Comparison of ENCODE assay signal across 18 cellular contexts in genomic region chr7:116535416-116535815, GRCh38. TPM values are rescaled to one million over a fixed set of nuclear protein-coding genes. Genes with fewer than 3 reads are reported as not detected.
DNase-seq lines count a peak whose midpoint lies in the region; ATAC-seq, FAIRE-seq and TF ChIP-seq lines count a peak whose summit lies in the region.
"Had no signal": no experiment of that assay in that cellular context is flagged by ENCODE, and none has a peak within 500 bp of the region (broad histone marks: within the 10 kb centered on the region; RNA-seq: fewer than 3 reads in every experiment).

No MANE protein-coding gene starts in this region.

- DNase-seq in MCF 10A (ENCODE audit: unreplicated experiment): no peak
- no peak for DNase-seq in mammary epithelial cell
- no peak for DNase-seq in adipocyte (ENCODE audit: low read depth)
- no peak for DNase-seq in mesenchymal stem cell
- no peak for DNase-seq in H54 (ENCODE audit: insufficient read length, low spot score)
- DNase-seq in stimulated activated naive CD4-positive, alpha-beta T cell (lab: John Stamatoyannopoulos, UW): no peak
- DNase-seq: 8988T, C1 segment of cervical spinal cord, DMS 273 treated with DMSO at 0.1 percent for 48 hours, Karpas-422, NCI-H1417, NCI-H1930, NCI-H2171 treated with DMSO at 0.1 percent for 48 hours, NCI-H82, Peyer's patch had no signal

- H3K23ac ChIP-seq in mesenchymal stem cell (ENCODE audit: low read length in 2 of 2): no peak overlapping the region

- CTCF ChIA-PET in MCF 10A (lab: Yijun Ruan, JAX): interaction anchor here (0.9 to 1.6 kb wide), 3 partner anchors 9 to 283 kb away, joined by 3 to 7 read pairs (median 5); no protein-coding TSS in a partner anchor
- CTCF ChIA-PET in mammary epithelial cell (lab: Charles Lee; ENCODE audit: low non-redundant PET): no interaction called here

- in situ Hi-C loops in mammary epithelial cell (cut with MboI; ENCODE audit: low sequenced_read_pairs in 2 of 2): loop anchor here in 1 of 2 donors (25.0 kb wide), 1 partner anchor 373 kb away; no protein-coding TSS in a partner anchor

- H2BK15ac ChIP-seq in mesenchymal stem cell (ENCODE audit: low read depth, poor library complexity, severe bottlenecking): no peak overlapping the region

- peaks cover 99% of the 10 kb centered on the region for H3K36me3 Mint-ChIP-seq in MCF 10A (ENCODE audit: insufficient read depth, unreplicated experiment)

- H3K4me1 ChIP-seq in mammary epithelial cell (ENCODE audit: insufficient read depth, low read length): peaks cover 14% of the 10 kb centered on the region
- peaks cover 70% of the 10 kb centered on the region for H3K4me1 ChIP-seq in adipocyte (ENCODE audit: control insufficient read depth, insufficient read depth, low read length)
- peaks cover 13% of the 10 kb centered on the region for H3K4me1 ChIP-seq in mesenchymal stem cell (ENCODE audit: control insufficient read depth, insufficient read depth, low read depth, low read length)
- peaks cover 7 to 87% (median 74%) of the 10 kb centered on the region in 5 donors for H3K4me1 ChIP-seq in subcutaneous abdominal adipose tissue (ENCODE audit: control insufficient read depth in 5 of 5, insufficient read depth in 5 of 5, low read length in 5 of 5)
- H3K4me1 ChIP-seq: Peyer's patch had no signal

- TF ChIP-seq CTCF in MCF 10A (IDR thresholded peaks at IDR 0.05; ENCODE audit: unreplicated experiment) (no peak), mammary epithelial cell (conservative IDR thresholded peaks at IDR 0.05 in 1 of 2, IDR thresholded peaks at IDR 0.05 in 1 of 2; ENCODE audit: extremely low read depth in 1 of 2, insufficient read depth in 1 of 2, low read depth in 1 of 2, low read length in 2 of 2) (no peak)

- H3K4ac ChIP-seq in mesenchymal stem cell (ENCODE audit: low read depth in 1 of 2, low read length in 2 of 2): no peak overlapping the region

- H3K27ac ChIP-seq in mammary epithelial cell (ENCODE audit: insufficient read depth, low read depth, low read length): no peak overlapping the region
- no peak overlapping the region for H3K27ac ChIP-seq in mesenchymal stem cell (ENCODE audit: low read length, poor library complexity, severe bottlenecking)
- peak overlapping the region; percentile 84 for H3K27ac ChIP-seq in subcutaneous abdominal adipose tissue (ENCODE audit: low read depth, low read length)
- H3K27ac ChIP-seq: Peyer's patch had no signal

- no peak overlapping the region for H3K14ac ChIP-seq in mesenchymal stem cell (ENCODE audit: low read length in 2 of 2)

- peaks cover 5% of the 10 kb centered on the region for H4K20me1 ChIP-seq in mammary epithelial cell (ENCODE audit: insufficient read depth, low read length)

- H4K91ac ChIP-seq in mesenchymal stem cell (ENCODE audit: low read length): no peak overlapping the region

- H3K4me3 Mint-ChIP-seq in MCF 10A (ENCODE audit: unreplicated experiment): no peak overlapping the region

- H3K4me3 ChIP-seq in mammary epithelial cell (replicated peaks in 1 of 3; ENCODE audit: insufficient read depth in 1 of 3, low read depth in 2 of 3, low read length in 3 of 3): no peak overlapping the region
- H3K4me3 ChIP-seq in adipocyte (ENCODE audit: low read length): peak overlapping the region; percentile 8
- peak overlapping the region in 1 of 2 experiments; percentile 30 for H3K4me3 ChIP-seq in mesenchymal stem cell (ENCODE audit: insufficient read depth in 1 of 2, low read depth in 1 of 2, low read length in 2 of 2)
- peak overlapping the region in 3 of 5 donors; percentile 5 to 20 (median 18) for H3K4me3 ChIP-seq in subcutaneous abdominal adipose tissue (ENCODE audit: low read depth in 1 of 5, low read length in 5 of 5)
- H3K4me3 ChIP-seq: Peyer's patch had no signal

- H2BK120ac ChIP-seq in mesenchymal stem cell (ENCODE audit: low read depth, low read length): no peak overlapping the region

- H3K9ac ChIP-seq in mammary epithelial cell (ENCODE audit: insufficient read depth, low read length) (no peak overlapping the region), adipocyte (ENCODE audit: low read length) (peak overlapping the region; percentile 53), mesenchymal stem cell (ENCODE audit: low read length) (peak overlapping the region; percentile 63), subcutaneous abdominal adipose tissue (ENCODE audit: low read length in 5 of 5) (no peak overlapping the region)

- H3K36me3 ChIP-seq in mammary epithelial cell (ENCODE audit: insufficient read depth, low read length) (peaks cover 62% of the 10 kb centered on the region), adipocyte (ENCODE audit: control insufficient read depth, insufficient read depth, low read length, severe bottlenecking) (peaks cover 78% of the 10 kb centered on the region), mesenchymal stem cell (ENCODE audit: control insufficient read depth in 1 of 2, insufficient read depth in 2 of 2, low read depth in 1 of 2, low read length in 2 of 2) (peaks cover 21 to 79% of the 10 kb centered on the region in 2 experiments), subcutaneous abdominal adipose tissue (ENCODE audit: control insufficient read depth in 5 of 5, insufficient read depth in 5 of 5, low read length in 5 of 5) (peaks cover 15 to 65% (median 28%) of the 10 kb centered on the region in 5 donors)
- H3K36me3 ChIP-seq: Peyer's patch had no signal

- no peak overlapping the region for H2BK5ac ChIP-seq in mesenchymal stem cell (ENCODE audit: low read depth, low read length, poor library complexity, severe bottlenecking)

- POLR2A ChIA-PET in MCF 10A (lab: Yijun Ruan, JAX): interaction anchor here (0.8 to 1.7 kb wide), 2 partner anchors 9 to 22 kb away, joined by 3 to 10 read pairs; no protein-coding TSS in a partner anchor

- H3K4me1 Mint-ChIP-seq in MCF 10A (ENCODE audit: insufficient read depth, unreplicated experiment): peaks cover 37% of the 10 kb centered on the region

- no peak overlapping the region for H3K18ac ChIP-seq in mesenchymal stem cell (ENCODE audit: low read depth in 1 of 2, low read length in 2 of 2)

- FAIRE-seq in H54 (lab: Jason Lieb, UNC): no peak
- FAIRE-seq: H1 had no signal

- H3K4me2 ChIP-seq in mammary epithelial cell (ENCODE audit: insufficient read depth, low read depth, low read length): no peak overlapping the region
- no peak overlapping the region for H3K4me2 ChIP-seq in mesenchymal stem cell (ENCODE audit: low read length, poor library complexity, severe bottlenecking)

- no peaks in the 10 kb centered on the region for H3K27me3 Mint-ChIP-seq in MCF 10A (ENCODE audit: insufficient read depth, unreplicated experiment)

- no peaks in the 10 kb centered on the region for H3K9me3 ChIP-seq in mammary epithelial cell (replicated peaks; ENCODE audit: insufficient read depth, low read length)
- H3K9me3 ChIP-seq in adipocyte (ENCODE audit: control insufficient read depth, low read length): no peaks in the 10 kb centered on the region
- H3K9me3 ChIP-seq in mesenchymal stem cell (ENCODE audit: control insufficient read depth, low read length): no peaks in the 10 kb centered on the region
- H3K9me3 ChIP-seq in subcutaneous abdominal adipose tissue (ENCODE audit: control insufficient read depth in 5 of 5, low read length in 5 of 5): no peaks in the 10 kb centered on the region
- H3K9me3 ChIP-seq: Peyer's patch had no signal

- intact Hi-C loops in MCF 10A (cut with micrococcal nuclease): no loop called here
- intact Hi-C loops in mammary epithelial cell (cut with micrococcal nuclease): no loop called here

- dilution Hi-C loops in mammary epithelial cell (cut with HindIII; ENCODE audit: low sequenced_read_pairs): no loop called here

- H3K79me1 ChIP-seq in mesenchymal stem cell (replicated peaks; ENCODE audit: low read length, poor library complexity, severe bottlenecking): peaks cover 19% of the 10 kb centered on the region

- no peak overlapping the region for H4K8ac ChIP-seq in mesenchymal stem cell (ENCODE audit: low read length)

- no peak for TF ChIP-seq POLR2A in H54 (IDR thresholded peaks at IDR 0.05; ENCODE audit: low read depth, low read length)

- 64% methylated on average over 1 of the region's 1 CpG for WGBS in mammary epithelial cell (ENCODE audit: low coverage, missing lambda C conversion rate)
- no CpG with 5 or more reads among the region's 1 CpG for WGBS in mesenchymal stem cell

- ATAC-seq in GM19035 (IDR thresholded peaks at IDR 0.05; ENCODE audit: unreplicated experiment): no peak

- H3K9me3 Mint-ChIP-seq in MCF 10A (ENCODE audit: unreplicated experiment): no peaks in the 10 kb centered on the region

- H3K79me2 ChIP-seq in mammary epithelial cell (ENCODE audit: insufficient read depth, low read length): peaks cover 92% of the 10 kb centered on the region

- no TSS peak for BruUV-seq in MCF 10A (replicated peaks; lab: Mats Ljungman, UMichigan)
- no TSS peak for BruUV-seq in mammary epithelial cell (replicated peaks; lab: Mats Ljungman, UMichigan)

- H2AFZ ChIP-seq in mammary epithelial cell (ENCODE audit: low read depth, low read length) (no peak overlapping the region), mesenchymal stem cell (ENCODE audit: low read depth, low read length) (no peak overlapping the region)

- no peaks in the 10 kb centered on the region for H3K27me3 ChIP-seq in mammary epithelial cell (ENCODE audit: insufficient read depth, low read length)
- H3K27me3 ChIP-seq in adipocyte (replicated peaks; ENCODE audit: control insufficient read depth, insufficient read depth, low read length): no peaks in the 10 kb centered on the region
- H3K27me3 ChIP-seq in mesenchymal stem cell (ENCODE audit: control insufficient read depth in 1 of 2, insufficient read depth in 1 of 2, low read length in 2 of 2): no peaks in the 10 kb centered on the region
- no peaks in the 10 kb centered on the region for H3K27me3 ChIP-seq in subcutaneous abdominal adipose tissue (ENCODE audit: control insufficient read depth in 5 of 5, insufficient read depth in 4 of 5, low read length in 5 of 5)
- H3K27me3 ChIP-seq: Peyer's patch had no signal

- H2BK12ac ChIP-seq in mesenchymal stem cell (ENCODE audit: low read length in 2 of 2): no peak overlapping the region

- peak overlapping the region; percentile 57 for H3K27ac Mint-ChIP-seq in MCF 10A (ENCODE audit: low read depth, unreplicated experiment)

- H2AK5ac ChIP-seq in mesenchymal stem cell (ENCODE audit: low read length, severe bottlenecking): no peak overlapping the region

RNA-seq across cellular contexts. Expression of gene CAV1, which starts 10.6 kb away (rescaled TPM):
- total RNA-seq in MCF 10A (2022) (225 and 267 TPM in 2 replicates), mammary epithelial cell (100 to 1,000 TPM; 485 to 894 TPM)
- polyA plus RNA-seq in mammary epithelial cell: 1,604 TPM
- 2,169 TPM for polyA minus RNA-seq in mammary epithelial cell
- 281 TPM for polyA plus RNA-seq in mesenchymal stem cell (2013, experiment 1 of 2)
- 300 TPM for polyA plus RNA-seq in mesenchymal stem cell (2013, experiment 2 of 2)

RNA-seq across cellular contexts. Expression of gene CAV2, which starts 35.9 kb away (rescaled TPM):
- total RNA-seq in MCF 10A (2022) (155 and 171 TPM in 2 replicates), mammary epithelial cell (100 to 1,000 TPM; 253 to 385 TPM)
- 402 TPM for polyA plus RNA-seq in mammary epithelial cell
- polyA minus RNA-seq in mammary epithelial cell: 674 TPM
- polyA plus RNA-seq in mesenchymal stem cell (2013, experiment 1 of 2): 53.9 TPM
- polyA plus RNA-seq in mesenchymal stem cell (2013, experiment 2 of 2): 58.7 TPM

Comparison
In these comparisons a context has a peak if more than half of its experiments do, and no peak if none do; other contexts are left out.
1. H3K4me3 ChIP-seq: peak in adipocyte (single experiment) and subcutaneous abdominal adipose tissue (3 of 5); none in mammary epithelial cell (0 of 3).
2. H3K9ac ChIP-seq: peak in adipocyte (single experiment) and mesenchymal stem cell (single experiment); none in mammary epithelial cell (single experiment) and subcutaneous abdominal adipose tissue (0 of 5).